ENCODE assay signal across 29 cellular contexts in genomic region chrX:41308884-41309655, GRCh38. TPM values are rescaled to one million over a fixed set of nuclear protein-coding genes. Genes with fewer than 3 reads are reported as not detected.
DNase-seq lines count a peak whose midpoint lies in the region; ATAC-seq and TF ChIP-seq lines count a peak whose summit lies in the region.
"Had no signal": no experiment of that assay in that cellular context is flagged by ENCODE, and none has a peak within 500 bp of the region (broad histone marks: within the 10 kb centered on the region; RNA-seq: fewer than 3 reads in every experiment).

No MANE protein-coding gene starts in this region.

- H3K4me1 Mint-ChIP-seq in activated T-cell treated with anti-CD3 and anti-CD28 coated beads, Interleukin-2, amount 50 U/mL, for 4 hours (ENCODE audit: low read depth), result no peaks in the 10 kb centered on the region
- H3K4me1 Mint-ChIP-seq: central memory CD8-positive, alpha-beta T cell; natural killer cell had no signal

- H3K9ac ChIP-seq in Karpas-422 (ENCODE audit: low read length), result no peak overlapping the region

- H3K4me2 ChIP-seq in Karpas-422 (ENCODE audit: low read depth, low read length, poor library complexity, severe bottlenecking), result no peak overlapping the region

- in situ Hi-C loops in HAP-1 (cut with MboI; ENCODE audit: low sequenced_read_pairs), result no loop called here

- no peaks in the 10 kb centered on the region for H3K9me3 Mint-ChIP-seq in activated T-cell treated with anti-CD3 and anti-CD28 coated beads, Interleukin-2, amount 50 U/mL, for 4 hours
- H3K9me3 Mint-ChIP-seq: central memory CD8-positive, alpha-beta T cell; natural killer cell had no signal

- H4K20me1 ChIP-seq in Karpas-422 (ENCODE audit: insufficient read depth, low read depth, low read length), result no peaks in the 10 kb centered on the region

- H3K27ac ChIP-seq in Karpas-422 (ENCODE audit: low read length), result no peak overlapping the region
- no peak overlapping the region for H3K27ac ChIP-seq in neutrophil
- H3K27ac ChIP-seq: C4-2B, dorsolateral prefrontal cortex, pancreas, SJSA1, spleen, tibial nerve had no signal

- no peaks in the 10 kb centered on the region for H3K4me1 ChIP-seq in Karpas-422 (ENCODE audit: low read length)
- H3K4me1 ChIP-seq in neutrophil (ENCODE audit: control insufficient read depth in 1 of 2, insufficient read depth in 1 of 2, low read depth in 1 of 2, low read length in 1 of 2), result peaks cover 8 to 9% of the 10 kb centered on the region in 2 experiments
- H3K4me1 ChIP-seq in HAP-1, result no peaks in the 10 kb centered on the region
- H3K4me1 ChIP-seq: pancreas, SJSA1, spleen, tibial nerve had no signal

- no peaks in the 10 kb centered on the region for H3K27me3 Mint-ChIP-seq in activated T-cell treated with anti-CD3 and anti-CD28 coated beads, Interleukin-2, amount 50 U/mL, for 4 hours (ENCODE audit: low read depth)
- H3K27me3 Mint-ChIP-seq: central memory CD8-positive, alpha-beta T cell had no signal

- H3K4me3 ChIP-seq in Karpas-422 (ENCODE audit: low read length), result no peak overlapping the region
- no peak overlapping the region for H3K4me3 ChIP-seq in neutrophil (ENCODE audit: low read depth in 1 of 2, low read length in 1 of 2)
- no peak overlapping the region for H3K4me3 ChIP-seq in HAP-1
- H3K4me3 ChIP-seq: dorsolateral prefrontal cortex, GM12878, pancreas, SJSA1, spleen, tibial nerve had no signal

- H3K27me3 ChIP-seq in Karpas-422 (ENCODE audit: low read length), result no peaks in the 10 kb centered on the region
- H3K27me3 ChIP-seq in neutrophil, result no peaks in the 10 kb centered on the region
- no peaks in the 10 kb centered on the region for H3K27me3 ChIP-seq in HAP-1 (ENCODE audit: low read depth)
- H3K27me3 ChIP-seq: pancreas, SJSA1, tibial nerve had no signal

- H3K36me3 Mint-ChIP-seq in activated T-cell treated with anti-CD3 and anti-CD28 coated beads, Interleukin-2, amount 50 U/mL, for 4 hours (ENCODE audit: insufficient read depth), result no peaks in the 10 kb centered on the region
- H3K36me3 Mint-ChIP-seq: natural killer cell had no signal

- no peak overlapping the region for H2AFZ ChIP-seq in Karpas-422 (ENCODE audit: low read length)

- H3K36me3 ChIP-seq in Karpas-422 (ENCODE audit: insufficient read depth, low read length) (no peaks in the 10 kb centered on the region), neutrophil (no peaks in the 10 kb centered on the region), HAP-1 (replicated peaks) (no peaks in the 10 kb centered on the region)
- H3K36me3 ChIP-seq: pancreas, SJSA1, spleen, tibial nerve had no signal

- peak; percentile 15 for DNase-seq in CD1c-positive myeloid dendritic cell (ENCODE audit: extremely low spot score)
- peak; percentile 50 for DNase-seq in Karpas-422
- DNase-seq in dedifferentiated amniotic fluid mesenchymal stem cell (ENCODE audit: extremely low spot score), result peak; percentile 65
- no peak for DNase-seq in activated T-cell treated with anti-CD3 and anti-CD28 coated beads, Interleukin-2, amount 50 U/mL, for 4 hours
- no peak for DNase-seq in HAP-1 (ENCODE audit: low spot score in 2 of 2)
- DNase-seq in NCI-H1092 treated with DMSO at 0.1 percent for 48 hours (lab: John Stamatoyannopoulos, UW), result no peak
- DNase-seq: activated CD4-positive, alpha-beta T cell treated with anti-CD3 and anti-CD28 coated beads for 4 hours; activated CD8-positive, alpha-beta memory T cell treated with anti-CD3 and anti-CD28 coated beads for 24 hours; activated gamma-delta T cell treated with Interleukin-2 at 50 U/mL for 16 hours; Calu3; DND-41; dorsolateral prefrontal cortex; HCEC 1CT; islet precursor cell; midbrain; natural killer cell; NCI-H1417; NCI-H2029 treated with DMSO at 0.1 percent for 48 hours; NCI-H226; pancreas; spleen; T-helper 2 cell had no signal

- H3K9me2 ChIP-seq in Karpas-422 (replicated peaks; ENCODE audit: insufficient read depth, low read length), result no peaks in the 10 kb centered on the region

- H3K9me3 ChIP-seq in Karpas-422 (ENCODE audit: low read length) (no peaks in the 10 kb centered on the region), neutrophil (no peaks in the 10 kb centered on the region), HAP-1 (no peaks in the 10 kb centered on the region)
- H3K9me3 ChIP-seq: pancreas, SJSA1, spleen, tibial nerve had no signal

- no peaks in the 10 kb centered on the region for H3K79me2 ChIP-seq in Karpas-422 (ENCODE audit: low read length)

- ATAC-seq in GM19397 (IDR thresholded peaks at IDR 0.05; ENCODE audit: unreplicated experiment), result no peak
- ATAC-seq in activated T-cell treated with anti-CD3 and anti-CD28 coated beads, Interleukin-2, amount 50 U/mL, for 4 hours, result no peak
- ATAC-seq: GM12878 had no signal

- H3K4me3 Mint-ChIP-seq in activated T-cell treated with anti-CD3 and anti-CD28 coated beads, Interleukin-2, amount 50 U/mL, for 4 hours, result no peak overlapping the region
- H3K4me3 Mint-ChIP-seq: central memory CD8-positive, alpha-beta T cell; natural killer cell had no signal

- TF ChIP-seq CTCF in neutrophil (IDR thresholded peaks at IDR 0.05), result peak; percentile 26

RNA-seq across cellular contexts. Expression of gene DDX3X, which starts 24.9 kb away (rescaled TPM):
- 198 and 210 TPM in 2 replicates for total RNA-seq in Karpas-422 (2014; rRNA removed; shearing (Covaris generic); ENCODE audit: low replicate concordance)
- 100 to 1,000 TPM; 460 to 635 (median 497) TPM for total RNA-seq in activated T-cell treated with anti-CD3 and anti-CD28 coated beads, Interleukin-2, amount 50 U/mL, for 4 hours

Comparison
In these comparisons a context has a peak if more than half of its experiments do, and no peak if none do; other contexts are left out.
1. DNase-seq: peak in CD1c-positive myeloid dendritic cell (single experiment), Karpas-422 (single experiment) and dedifferentiated amniotic fluid mesenchymal stem cell (single experiment); none in activated T-cell treated with anti-CD3 and anti-CD28 coated beads, Interleukin-2, amount 50 U/mL, for 4 hours (single experiment), HAP-1 (0 of 2) and NCI-H1092 treated with DMSO at 0.1 percent for 48 hours (single experiment).